ENCODE assay signal across 26 cellular contexts in genomic region chr1:99731384-99731783, GRCh38. TPM values are rescaled to one million over a fixed set of nuclear protein-coding genes. Genes with fewer than 3 reads are reported as not detected.
DNase-seq lines count a peak whose midpoint lies in the region; ATAC-seq and TF ChIP-seq lines count a peak whose summit lies in the region.
"Had no signal": no experiment of that assay in that cellular context is flagged by ENCODE, and none has a peak within 500 bp of the region (broad histone marks: within the 10 kb centered on the region; RNA-seq: fewer than 3 reads in every experiment).

No MANE protein-coding gene starts in this region.

- in situ Hi-C loops in G401 (cut with HindIII; ENCODE audit: low sequenced_read_pairs): no loop called here

- H3K27ac ChIP-seq in RWPE2 (ENCODE audit: poor library complexity, severe bottlenecking): no peak overlapping the region
- H3K27ac ChIP-seq: 22Rv1, gastrocnemius medialis, Peyer's patch, upper lobe of right lung had no signal

- peaks cover 1% of the 10 kb centered on the region for H3K36me3 Mint-ChIP-seq in activated CD4-positive, alpha-beta T cell treated with anti-CD3 and anti-CD28 coated beads for 36 hours (ENCODE audit: low read depth)
- no peaks in the 10 kb centered on the region for H3K36me3 Mint-ChIP-seq in activated naive CD4-positive, alpha-beta T cell treated with anti-CD3 and anti-CD28 coated beads, Interleukin-2, amount 10 ng/mL, durations not matched to agents 7 days and 5 days
- no peaks in the 10 kb centered on the region for H3K36me3 Mint-ChIP-seq in endothelial cell (ENCODE audit: low read depth, unreplicated experiment)
- H3K36me3 Mint-ChIP-seq: brain had no signal

- no peaks in the 10 kb centered on the region for H3K27me3 ChIP-seq in RWPE2 (ENCODE audit: insufficient read depth, poor library complexity, severe bottlenecking)
- H3K27me3 ChIP-seq: BE2C, gastrocnemius medialis, Peyer's patch, upper lobe of right lung had no signal

- H3K9me3 Mint-ChIP-seq in activated CD4-positive, alpha-beta T cell treated with anti-CD3 and anti-CD28 coated beads for 36 hours (ENCODE audit: low read depth): no peaks in the 10 kb centered on the region
- H3K9me3 Mint-ChIP-seq in activated naive CD4-positive, alpha-beta T cell treated with anti-CD3 and anti-CD28 coated beads, Interleukin-2, amount 10 ng/mL, durations not matched to agents 7 days and 5 days: no peaks in the 10 kb centered on the region
- H3K9me3 Mint-ChIP-seq in endothelial cell (ENCODE audit: unreplicated experiment): no peaks in the 10 kb centered on the region
- H3K9me3 Mint-ChIP-seq: activated B cell treated with CpG ODN at 0.5 μM for 24 hours, brain had no signal

- POLR2A ChIA-PET in activated CD4-positive, alpha-beta T cell treated with anti-CD3 and anti-CD28 coated beads for 36 hours (lab: Charles Lee): no interaction called here

- no peak overlapping the region for H3K27ac Mint-ChIP-seq in activated CD4-positive, alpha-beta T cell treated with anti-CD3 and anti-CD28 coated beads for 36 hours
- H3K27ac Mint-ChIP-seq in activated naive CD4-positive, alpha-beta T cell treated with anti-CD3 and anti-CD28 coated beads, Interleukin-2, amount 10 ng/mL, durations not matched to agents 7 days and 5 days: no peak overlapping the region
- H3K27ac Mint-ChIP-seq in endothelial cell (ENCODE audit: unreplicated experiment): no peak overlapping the region
- H3K27ac Mint-ChIP-seq: activated B cell treated with CpG ODN at 0.5 μM for 24 hours; activated CD8-positive, alpha-beta T cell treated with anti-CD3 and anti-CD28 coated beads, Interleukin-2, amount 10 ng/mL, durations not matched to agents 7 days and 5 days; brain had no signal

- peak; percentile 44 for ATAC-seq in activated CD4-positive, alpha-beta T cell treated with anti-CD3 and anti-CD28 coated beads for 36 hours
- peak; percentile 56; the same call in 2 of the 3 replicates for ATAC-seq in RWPE2 (ENCODE audit: low read depth)
- ATAC-seq: activated CD8-positive, alpha-beta T cell treated with anti-CD3 and anti-CD28 coated beads, Interleukin-2, amount 10 ng/mL, durations not matched to agents 7 days and 5 days; gastrocnemius medialis; upper lobe of right lung had no signal

- H3K9me3 ChIP-seq in RWPE2 (ENCODE audit: severe bottlenecking): no peaks in the 10 kb centered on the region
- H3K9me3 ChIP-seq: BE2C, gastrocnemius medialis, Peyer's patch, upper lobe of right lung had no signal

- no peak for DNase-seq in activated CD4-positive, alpha-beta T cell treated with anti-CD3 and anti-CD28 coated beads for 36 hours
- no peak for DNase-seq in activated CD4-positive, alpha-beta T cell treated with anti-CD3 and anti-CD28 coated beads, Interleukin-2, amount 50 U/mL, for 4 hours
- DNase-seq in RWPE2 (ENCODE audit: low spot score) (no peak), fibroblast of mammary gland (ENCODE audit: low read depth) (peak; percentile 31), G401 (ENCODE audit: low spot score) (no peak), endothelial cell (ENCODE audit: low spot score) (no peak), NCI-H2196 treated with DMSO at 0.1 percent for 48 hours (lab: John Stamatoyannopoulos, UW; ENCODE audit: unreplicated experiment) (no peak)
- no peak for DNase-seq in activated naive CD4-positive, alpha-beta T cell treated with anti-CD3 and anti-CD28 coated beads, Interleukin-2, amount 10 ng/mL, durations not matched to agents 7 days and 5 days
- DNase-seq: activated B cell treated with CpG ODN at 0.5 μM for 24 hours; activated CD8-positive, alpha-beta T cell treated with anti-CD3 and anti-CD28 coated beads, Interleukin-2, amount 10 ng/mL, durations not matched to agents 7 days and 5 days; activated naive CD4-positive, alpha-beta T cell treated with Interleukin-2 at 50 U/mL for 16 hours; activated T-cell treated with anti-CD3 and anti-CD28 coated beads, Interleukin-2, amount 50 U/mL, for 1 hour; BE2C; cortex of kidney; gastrocnemius medialis; GOT3; Kasumi-1; kidney glomerular epithelial cell; NCI-H1048; NCI-H2081; occipital lobe; Peyer's patch; retina; upper lobe of right lung had no signal

- no peak overlapping the region for H3K4me3 Mint-ChIP-seq in activated CD4-positive, alpha-beta T cell treated with anti-CD3 and anti-CD28 coated beads for 36 hours
- H3K4me3 Mint-ChIP-seq in activated naive CD4-positive, alpha-beta T cell treated with anti-CD3 and anti-CD28 coated beads, Interleukin-2, amount 10 ng/mL, durations not matched to agents 7 days and 5 days: no peak overlapping the region
- H3K4me3 Mint-ChIP-seq in endothelial cell (ENCODE audit: unreplicated experiment): no peak overlapping the region
- H3K4me3 Mint-ChIP-seq: activated B cell treated with CpG ODN at 0.5 μM for 24 hours; activated CD8-positive, alpha-beta T cell treated with anti-CD3 and anti-CD28 coated beads, Interleukin-2, amount 10 ng/mL, durations not matched to agents 7 days and 5 days; brain had no signal

- no peaks in the 10 kb centered on the region; the same call in 1 of the 2 replicates for H3K36me3 ChIP-seq in RWPE2 (ENCODE audit: low read depth)
- H3K36me3 ChIP-seq: BE2C, gastrocnemius medialis, Peyer's patch, upper lobe of right lung had no signal

- H3K4me1 Mint-ChIP-seq in activated CD4-positive, alpha-beta T cell treated with anti-CD3 and anti-CD28 coated beads for 36 hours: no peaks in the 10 kb centered on the region
- H3K4me1 Mint-ChIP-seq in activated naive CD4-positive, alpha-beta T cell treated with anti-CD3 and anti-CD28 coated beads, Interleukin-2, amount 10 ng/mL, durations not matched to agents 7 days and 5 days: no peaks in the 10 kb centered on the region
- peaks cover 21% of the 10 kb centered on the region for H3K4me1 Mint-ChIP-seq in endothelial cell (ENCODE audit: unreplicated experiment)
- H3K4me1 Mint-ChIP-seq: activated B cell treated with CpG ODN at 0.5 μM for 24 hours had no signal

- no peak overlapping the region for H3K4me3 ChIP-seq in RWPE2 (ENCODE audit: severe bottlenecking)
- no peak overlapping the region for H3K4me3 ChIP-seq in fibroblast of mammary gland (ENCODE audit: control insufficient read depth, low read depth, low read length)
- H3K4me3 ChIP-seq: gastrocnemius medialis, Peyer's patch, upper lobe of right lung had no signal

- H3K4me1 ChIP-seq in RWPE2 (ENCODE audit: insufficient read depth, poor library complexity, severe bottlenecking): no peaks in the 10 kb centered on the region
- H3K4me1 ChIP-seq: upper lobe of right lung had no signal

- CTCF ChIA-PET in activated CD4-positive, alpha-beta T cell treated with anti-CD3 and anti-CD28 coated beads for 36 hours (lab: Charles Lee): interaction anchor here (0.6 to 0.9 kb wide), 2 partner anchors 10 to 24 kb away, joined by 3 to 4 read pairs; no protein-coding TSS in a partner anchor
- CTCF ChIA-PET in activated naive CD4-positive, alpha-beta T cell treated with anti-CD3 and anti-CD28 coated beads, Interleukin-2, amount 10 ng/mL, durations not matched to agents 7 days and 5 days (lab: Charles Lee): no interaction called here

- H3K27me3 Mint-ChIP-seq in activated CD4-positive, alpha-beta T cell treated with anti-CD3 and anti-CD28 coated beads for 36 hours: peaks cover 2% of the 10 kb centered on the region
- peaks cover 6% of the 10 kb centered on the region for H3K27me3 Mint-ChIP-seq in activated naive CD4-positive, alpha-beta T cell treated with anti-CD3 and anti-CD28 coated beads, Interleukin-2, amount 10 ng/mL, durations not matched to agents 7 days and 5 days
- H3K27me3 Mint-ChIP-seq in endothelial cell (ENCODE audit: unreplicated experiment): no peaks in the 10 kb centered on the region
- H3K27me3 Mint-ChIP-seq: activated B cell treated with CpG ODN at 0.5 μM for 24 hours, brain had no signal

- TF ChIP-seq CTCF in RWPE2 (IDR thresholded peaks at IDR 0.05; ENCODE audit: poor library complexity, severe bottlenecking): no peak
- no peak for TF ChIP-seq CTCF in fibroblast of mammary gland (conservative IDR thresholded peaks at IDR 0.05; ENCODE audit: control insufficient read depth, insufficient read depth, low read depth, low read length)
- TF ChIP-seq CTCF in endothelial cell (IDR thresholded peaks at IDR 0.05; ENCODE audit: unreplicated experiment): no peak

- intact Hi-C loops in activated CD4-positive, alpha-beta T cell treated with anti-CD3 and anti-CD28 coated beads for 36 hours (cut with DNase I, micrococcal nuclease): no loop called here

RNA-seq across cellular contexts. Expression of gene FRRS1, which starts 35.1 kb away (rescaled TPM):
- 1 to 10 TPM; 2.0 to 2.9 TPM for total RNA-seq in activated CD4-positive, alpha-beta T cell treated with anti-CD3 and anti-CD28 coated beads for 36 hours
- 11.9 and 14.8 TPM in 2 replicates for total RNA-seq in G401 (2014; rRNA removed; shearing (Covaris generic))
- total RNA-seq in endothelial cell (ENCODE audit: unreplicated experiment): 4.1 TPM
